In genomic region chrX:119467842-119468185, GRCh38 we compare ENCODE assay signal across 8 cellular contexts. TPM values are rescaled to one million over a fixed set of nuclear protein-coding genes. Genes with fewer than 3 reads are reported as not detected.
DNase-seq lines count a peak whose midpoint lies in the region; ATAC-seq, FAIRE-seq and TF ChIP-seq lines count a peak whose summit lies in the region.

No MANE protein-coding gene starts in this region.

- H3K4me1 ChIP-seq in adipocyte (ENCODE audit: control insufficient read depth, insufficient read depth, low read length): peaks cover 5% of the 10 kb centered on the region
- H3K4me1 ChIP-seq in left lung: peaks cover 0 to 12% of the 10 kb centered on the region in 2 donors
- H3K4me1 ChIP-seq in thoracic aorta (ENCODE audit: control insufficient read depth in 1 of 2, low read depth in 2 of 2): peaks cover 0 to 6% of the 10 kb centered on the region in 2 donors

- no peaks in the 10 kb centered on the region for H3K9me3 Mint-ChIP-seq in activated T-cell treated with anti-CD3 and anti-CD28 coated beads, Interleukin-2, amount 50 U/mL, for 72 hours

- ATAC-seq in activated T-cell treated with anti-CD3 and anti-CD28 coated beads, Interleukin-2, amount 50 U/mL, for 72 hours (replicated peaks in 1 of 2): no peak
- ATAC-seq in left lung (no peak), thoracic aorta (ENCODE audit: insufficient number of reproducible peaks, low FRiP score, low read depth) (no peak), HG02970 (IDR thresholded peaks at IDR 0.05; ENCODE audit: low FRiP score, unreplicated experiment) (no peak)

- H3K4me3 ChIP-seq in adipocyte (ENCODE audit: low read length) (peak overlapping the region; percentile 89), left lung (peak overlapping the region; percentile 62 to 68), thoracic aorta (peak overlapping the region; percentile 98)

- peaks cover 19% of the 10 kb centered on the region for H3K36me3 ChIP-seq in adipocyte (ENCODE audit: control insufficient read depth, insufficient read depth, low read length, severe bottlenecking)
- H3K36me3 ChIP-seq in left lung: peaks cover 0 to 19% of the 10 kb centered on the region in 2 donors
- no peaks in the 10 kb centered on the region for H3K36me3 ChIP-seq in thoracic aorta

- H3K27me3 Mint-ChIP-seq in activated T-cell treated with anti-CD3 and anti-CD28 coated beads, Interleukin-2, amount 50 U/mL, for 72 hours (ENCODE audit: low read depth): peaks cover 15% of the 10 kb centered on the region

- H3K27ac Mint-ChIP-seq in activated T-cell treated with anti-CD3 and anti-CD28 coated beads, Interleukin-2, amount 50 U/mL, for 72 hours: peak overlapping the region; percentile 58

- no peak for FAIRE-seq in HTR-8/SVneo (lab: Jason Lieb, UNC)

- peak overlapping the region in 1 of 2 donors; percentile 94 for H3K27ac ChIP-seq in left lung
- H3K27ac ChIP-seq in thoracic aorta: peak overlapping the region in 1 of 2 donors; percentile 94

- intact Hi-C loops in left lung (cut with DNase I): no loop called here

- peaks cover 2 to 9% of the 10 kb centered on the region in 2 donors for H3K36me3 Mint-ChIP-seq in activated T-cell treated with anti-CD3 and anti-CD28 coated beads, Interleukin-2, amount 50 U/mL, for 72 hours (ENCODE audit: insufficient read depth in 2 of 2)

- H3K4me3 Mint-ChIP-seq in activated T-cell treated with anti-CD3 and anti-CD28 coated beads, Interleukin-2, amount 50 U/mL, for 72 hours: peak overlapping the region; percentile 94 to 95

- TF ChIP-seq CTCF in left lung (IDR thresholded peaks at IDR 0.05): no peak
- TF ChIP-seq CTCF in thoracic aorta (IDR thresholded peaks at IDR 0.05): no peak

- H3K9ac ChIP-seq in adipocyte (ENCODE audit: low read length): no peak overlapping the region

- H3K27me3 ChIP-seq in adipocyte (replicated peaks; ENCODE audit: control insufficient read depth, insufficient read depth, low read length) (no peaks in the 10 kb centered on the region), left lung (no peaks in the 10 kb centered on the region), thoracic aorta (replicated peaks; ENCODE audit: insufficient read depth) (no peaks in the 10 kb centered on the region)

- no peak for DNase-seq in activated T-cell treated with anti-CD3 and anti-CD28 coated beads, Interleukin-2, amount 50 U/mL, for 72 hours
- DNase-seq in activated T-cell treated with anti-CD3 and anti-CD28 coated beads for 4 hours (no peak), adipocyte (ENCODE audit: low read depth) (no peak), left lung (no peak), thoracic aorta (ENCODE audit: low spot score) (no peak), HTR-8/SVneo (ENCODE audit: insufficient read length, low spot score) (no peak)
- DNase-seq in stimulated activated CD4-positive, alpha-beta T cell treated with anti-CD3 and anti-CD28 coated beads, Interleukin-1b, Interleukin-23, amount 100 ng/mL, for 48 hours: no peak

- H3K9me3 ChIP-seq in adipocyte (ENCODE audit: control insufficient read depth, low read length) (no peaks in the 10 kb centered on the region), left lung (no peaks in the 10 kb centered on the region), thoracic aorta (no peaks in the 10 kb centered on the region)

- peaks cover 13% of the 10 kb centered on the region for H3K4me1 Mint-ChIP-seq in activated T-cell treated with anti-CD3 and anti-CD28 coated beads, Interleukin-2, amount 50 U/mL, for 72 hours (ENCODE audit: low read depth)

RNA-seq across cellular contexts. Expression of gene SLC25A5, which starts 0.4 kb away (rescaled TPM):
- total RNA-seq in activated T-cell treated with anti-CD3 and anti-CD28 coated beads, Interleukin-2, amount 50 U/mL, for 72 hours: 100 to 1,000 TPM; 487 to 558 TPM
- total RNA-seq in left lung (100 to 1,000 TPM; 348 to 392 TPM), thoracic aorta (100 to 1,000 TPM; 102 to 123 TPM)
